Comparison of ENCODE assay signal across 14 cellular contexts in genomic region chr2:197495433-197496134, GRCh38. TPM values are rescaled to one million over a fixed set of nuclear protein-coding genes. Genes with fewer than 3 reads are reported as not detected.
DNase-seq lines count a peak whose midpoint lies in the region; ATAC-seq and TF ChIP-seq lines count a peak whose summit lies in the region.
"Had no signal": no experiment of that assay in that cellular context is flagged by ENCODE, and none has a peak within 500 bp of the region (broad histone marks: within the 10 kb centered on the region; RNA-seq: fewer than 3 reads in every experiment).

No MANE protein-coding gene starts in this region.

- peak overlapping the region; percentile 83 for H3K4me2 ChIP-seq in KMS-11

- no peaks in the 10 kb centered on the region for H3K27me3 Mint-ChIP-seq in activated naive CD4-positive, alpha-beta T cell treated with anti-CD3 and anti-CD28 coated beads for 36 hours (ENCODE audit: low read depth)
- no peaks in the 10 kb centered on the region for H3K27me3 Mint-ChIP-seq in neural crest cell (ENCODE audit: low read depth)

- intact Hi-C loops in activated naive CD4-positive, alpha-beta T cell treated with anti-CD3 and anti-CD28 coated beads for 36 hours (cut with micrococcal nuclease), result no loop called here

- peaks cover 74% of the 10 kb centered on the region for H3K36me3 Mint-ChIP-seq in activated naive CD4-positive, alpha-beta T cell treated with anti-CD3 and anti-CD28 coated beads for 36 hours (ENCODE audit: low read depth)
- H3K36me3 Mint-ChIP-seq in activated naive CD4-positive, alpha-beta T cell treated with anti-CD3 and anti-CD28 coated beads, Interleukin-2, amount 50 U/mL, for 72 hours, result peaks cover 60 to 72% of the 10 kb centered on the region in 2 donors
- peaks cover 33% of the 10 kb centered on the region for H3K36me3 Mint-ChIP-seq in neural crest cell (ENCODE audit: low read depth)

- peak overlapping the region; percentile 9; the same call in 1 of the 2 replicates for H3K27ac ChIP-seq in KMS-11
- H3K27ac ChIP-seq: SJCRH30, WERI-Rb-1 had no signal

- H4K20me1 ChIP-seq in KMS-11 (ENCODE audit: insufficient read depth), result peaks cover 58% of the 10 kb centered on the region

- H3K9ac ChIP-seq in KMS-11, result no peak overlapping the region

- H3K27ac Mint-ChIP-seq in activated naive CD4-positive, alpha-beta T cell treated with anti-CD3 and anti-CD28 coated beads for 36 hours, result peak overlapping the region; percentile 98
- H3K27ac Mint-ChIP-seq in activated naive CD4-positive, alpha-beta T cell treated with anti-CD3 and anti-CD28 coated beads, Interleukin-2, amount 50 U/mL, for 72 hours, result peak overlapping the region; percentile 59 to 96
- no peak overlapping the region for H3K27ac Mint-ChIP-seq in neural crest cell (ENCODE audit: unreplicated experiment)

- no peak for ATAC-seq in activated naive CD4-positive, alpha-beta T cell treated with anti-CD3 and anti-CD28 coated beads, Interleukin-2, amount 50 U/mL, for 72 hours
- ATAC-seq in GM21723 (IDR thresholded peaks at IDR 0.05; ENCODE audit: unreplicated experiment) (no peak), GM19023 (IDR thresholded peaks at IDR 0.05; ENCODE audit: unreplicated experiment) (no peak)

- peaks cover 60% of the 10 kb centered on the region for H3K36me3 ChIP-seq in KMS-11 (ENCODE audit: insufficient read depth)

- no peak for DNase-seq in activated naive CD4-positive, alpha-beta T cell treated with anti-CD3 and anti-CD28 coated beads for 36 hours
- DNase-seq in activated naive CD4-positive, alpha-beta T cell treated with anti-CD3 and anti-CD28 coated beads, Interleukin-2, amount 50 U/mL, for 16 hours, result no peak
- DNase-seq in activated naive CD4-positive, alpha-beta T cell treated with anti-CD3 and anti-CD28 coated beads, Interleukin-2, amount 50 U/mL, for 72 hours (ENCODE audit: low spot score in 2 of 2), result no peak
- DNase-seq in neural crest cell (ENCODE audit: low read depth, low spot score), result no peak
- DNase-seq in stimulated activated CD8-positive, alpha-beta memory T cell treated with anti-CD3 and anti-CD28 coated beads, Interleukin-4, amount 100 ng/mL, for 48 hours, result no peak
- DNase-seq: central memory CD4-positive, alpha-beta T cell; GOT3; kidney; NCI-H2107; SJCRH30; WERI-Rb-1 had no signal

- no peaks in the 10 kb centered on the region for H3K27me3 ChIP-seq in KMS-11 (ENCODE audit: insufficient read depth, low read depth)
- H3K27me3 ChIP-seq: SJCRH30 had no signal

- H3K4me3 Mint-ChIP-seq in activated naive CD4-positive, alpha-beta T cell treated with anti-CD3 and anti-CD28 coated beads for 36 hours, result peak overlapping the region; percentile 92
- peak overlapping the region; percentile 97 for H3K4me3 Mint-ChIP-seq in neural crest cell

- H3K4me1 Mint-ChIP-seq in activated naive CD4-positive, alpha-beta T cell treated with anti-CD3 and anti-CD28 coated beads for 36 hours (ENCODE audit: low read depth), result peaks cover 48% of the 10 kb centered on the region
- H3K4me1 Mint-ChIP-seq in neural crest cell, result peaks cover 40% of the 10 kb centered on the region

- H3K4me1 ChIP-seq in KMS-11 (ENCODE audit: low read depth, poor library complexity, severe bottlenecking), result peaks cover 64% of the 10 kb centered on the region

- H3K9me3 Mint-ChIP-seq in activated naive CD4-positive, alpha-beta T cell treated with anti-CD3 and anti-CD28 coated beads for 36 hours, result no peaks in the 10 kb centered on the region
- H3K9me3 Mint-ChIP-seq in activated naive CD4-positive, alpha-beta T cell treated with anti-CD3 and anti-CD28 coated beads, Interleukin-2, amount 50 U/mL, for 72 hours, result no peaks in the 10 kb centered on the region
- no peaks in the 10 kb centered on the region for H3K9me3 Mint-ChIP-seq in neural crest cell

- no peak overlapping the region for H3K4me3 ChIP-seq in KMS-11 (IDR thresholded peaks at IDR 0.05; ENCODE audit: insufficient read depth, low read depth, low read length)
- H3K4me3 ChIP-seq: SJCRH30 had no signal

- CTCF ChIA-PET in activated naive CD4-positive, alpha-beta T cell treated with anti-CD3 and anti-CD28 coated beads for 36 hours (lab: Charles Lee), result interaction anchor here (0.6 kb wide), 1 partner anchor 98 kb away, joined by 3 read pairs; no protein-coding TSS in a partner anchor

- TF ChIP-seq CTCF in KMS-11 (conservative IDR thresholded peaks at IDR 0.05; ENCODE audit: low read depth, low read length), result no peak
- TF ChIP-seq CTCF in neural crest cell (conservative IDR thresholded peaks at IDR 0.05), result no peak

- H2AFZ ChIP-seq in KMS-11 (ENCODE audit: low read depth), result no peak overlapping the region

- H3K79me2 ChIP-seq in KMS-11 (ENCODE audit: insufficient read depth, low read depth), result peaks cover 91% of the 10 kb centered on the region

RNA-seq across cellular contexts. Expression of gene HSPD1, which starts 4.1 kb away (rescaled TPM):
- 1,000 to 10,000 TPM; 1,191 to 1,210 TPM for total RNA-seq in activated naive CD4-positive, alpha-beta T cell treated with anti-CD3 and anti-CD28 coated beads for 36 hours
- 100 to 1,000 TPM; 646 to 811 TPM for total RNA-seq in activated naive CD4-positive, alpha-beta T cell treated with anti-CD3 and anti-CD28 coated beads, Interleukin-2, amount 50 U/mL, for 72 hours
- total RNA-seq in neural crest cell, result 563 and 569 TPM in 2 replicates

RNA-seq across cellular contexts. Expression of gene HSPE1, which starts 4.6 kb away (rescaled TPM):
- 100 to 1,000 TPM; 294 to 310 TPM for total RNA-seq in activated naive CD4-positive, alpha-beta T cell treated with anti-CD3 and anti-CD28 coated beads for 36 hours
- total RNA-seq in activated naive CD4-positive, alpha-beta T cell treated with anti-CD3 and anti-CD28 coated beads, Interleukin-2, amount 50 U/mL, for 72 hours, result 100 to 1,000 TPM; 264 to 275 TPM
- 186 and 203 TPM in 2 replicates for total RNA-seq in neural crest cell

RNA-seq across cellular contexts. Expression of gene MOB4, which starts 20.3 kb away (rescaled TPM):
- 10 to 100 TPM; 10.7 to 14.1 TPM for total RNA-seq in activated naive CD4-positive, alpha-beta T cell treated with anti-CD3 and anti-CD28 coated beads for 36 hours
- 10 to 100 TPM; 16.0 to 21.2 TPM for total RNA-seq in activated naive CD4-positive, alpha-beta T cell treated with anti-CD3 and anti-CD28 coated beads, Interleukin-2, amount 50 U/mL, for 72 hours
- total RNA-seq in neural crest cell, result 28.0 and 32.2 TPM in 2 replicates

RNA-seq across cellular contexts. Expression of gene COQ10B, which starts 42.2 kb away (rescaled TPM):
- 10 to 100 TPM; 17.5 to 17.8 TPM for total RNA-seq in activated naive CD4-positive, alpha-beta T cell treated with anti-CD3 and anti-CD28 coated beads for 36 hours
- total RNA-seq in activated naive CD4-positive, alpha-beta T cell treated with anti-CD3 and anti-CD28 coated beads, Interleukin-2, amount 50 U/mL, for 72 hours, result 10 to 100 TPM; 12.6 to 48.6 TPM
- 9.1 and 9.4 TPM in 2 replicates for total RNA-seq in neural crest cell
